In the genomic region with DNA sequence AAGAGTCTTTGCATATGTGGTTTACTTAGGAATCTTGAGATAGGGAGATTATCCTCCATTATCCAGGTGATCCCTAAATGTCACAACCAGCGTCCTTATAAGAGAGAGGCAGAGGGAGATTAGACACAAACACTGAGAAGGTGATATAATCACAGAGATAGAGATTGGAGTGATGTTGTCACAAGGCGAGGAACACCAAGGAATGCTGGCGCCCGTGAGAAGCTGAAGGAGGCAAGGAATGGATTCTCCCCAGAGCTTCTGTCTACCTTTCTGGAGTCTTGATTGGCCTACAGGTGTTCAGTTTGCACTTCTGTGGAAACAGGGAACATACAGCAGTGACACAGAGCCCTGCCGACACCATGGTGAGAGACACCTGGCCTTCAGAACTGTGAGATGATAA, we compare ENCODE assay signal across 7 cellular contexts.
"Had no signal": no experiment of that assay in that cellular context is flagged by ENCODE, and none has a peak within 500 bp of the region (broad histone marks: within the 10 kb centered on the region; RNA-seq: fewer than 3 reads in every experiment).

No MANE protein-coding gene starts in this region.

- DNase-seq: H9, HCEC 1CT, IMR-90 had no signal

- H3K4me2 ChIP-seq: GM23338 had no signal

- H3K27ac Mint-ChIP-seq: GM23338, H9 had no signal

- H3K4me3 ChIP-seq: GM23338 had no signal

- FAIRE-seq: H1, H54, HTR-8/SVneo had no signal

- H2AFZ ChIP-seq: GM23338 had no signal

- H3K9me3 Mint-ChIP-seq: GM23338, H9 had no signal

- H3K4me3 Mint-ChIP-seq: GM23338, H9 had no signal

- ATAC-seq: GM23338 had no signal
